ENCODE assay signal across 8 cellular contexts in the genomic region with DNA sequence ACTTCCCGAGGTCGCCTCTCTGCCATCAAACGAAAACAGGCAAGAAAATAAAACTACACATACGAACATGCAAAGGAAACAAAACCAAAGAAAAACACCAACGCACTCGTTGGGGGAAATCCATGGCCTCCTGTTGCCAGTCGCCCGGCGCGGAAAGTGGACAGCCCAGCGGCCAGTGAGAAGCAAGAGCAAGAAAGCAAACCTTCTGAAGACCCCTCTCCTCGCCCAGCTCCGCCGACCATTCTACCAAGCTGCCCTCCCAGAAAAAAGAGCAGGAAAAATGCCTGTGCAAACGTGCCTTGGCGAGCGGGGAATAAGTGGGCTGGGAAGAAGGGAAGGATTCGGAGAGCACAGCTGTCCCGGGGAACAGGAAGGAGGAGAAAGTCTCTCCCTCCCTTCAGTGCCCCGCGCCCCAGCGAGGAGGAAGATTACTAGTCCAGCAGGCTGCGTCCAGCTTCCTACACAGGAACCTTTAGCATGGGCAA. TPM values are rescaled to one million over a fixed set of nuclear protein-coding genes. Genes with fewer than 3 reads are reported as not detected.
DNase-seq lines count a peak whose midpoint lies in the region; ATAC-seq and TF ChIP-seq lines count a peak whose summit lies in the region.

No MANE protein-coding gene starts in this region.

- H3K4me3 ChIP-seq in BJ (ENCODE audit: low read depth, low read length) (peak overlapping the region; percentile 76), mucosa of descending colon (peak overlapping the region; percentile 87), upper lobe of left lung (peak overlapping the region; percentile 77 to 93 (median 83))
- H3K4me3 ChIP-seq in effector memory CD4-positive, alpha-beta T cell (ENCODE audit: insufficient read depth, low read depth, low read length, poor library complexity, severe bottlenecking), result peak overlapping the region; percentile 91

- no peak for TF ChIP-seq POLR2A in upper lobe of left lung (IDR thresholded peaks at IDR 0.05)

- CTCF ChIA-PET in BJ (lab: Yijun Ruan, JAX), result interaction anchor here (1.0 kb wide), 1 partner anchor 526 kb away, joined by 3 read pairs; no protein-coding TSS in a partner anchor
- CTCF ChIA-PET in HEK293T (lab: Yijun Ruan, JAX), result interaction anchor here (0.5 to 0.9 kb wide), 2 partner anchors 10 to 38 kb away, joined by 4 read pairs; no protein-coding TSS in a partner anchor

- DNase-seq in BJ (ENCODE audit: low read depth) (no peak), HEK293T (ENCODE audit: extremely low spot score) (peak; percentile 53), T1000 (lab: John Stamatoyannopoulos, UW) (peak; percentile 9), mucosa of descending colon (no peak), upper lobe of left lung (peak; percentile 29 to 69)
- peak in 2 of 3 donors; percentile 4 to 21 for DNase-seq in effector memory CD4-positive, alpha-beta T cell

- WGBS in upper lobe of left lung, 2 donors, result 1% methylated on average over 23 of the region's 23 CpGs

- peak overlapping the region; percentile 60 for H3K27ac ChIP-seq in effector memory CD4-positive, alpha-beta T cell (ENCODE audit: insufficient read depth, low read length, poor library complexity, severe bottlenecking)
- peak overlapping the region; percentile 86 to 94 (median 90) for H3K27ac ChIP-seq in upper lobe of left lung

- POLR2A ChIA-PET in BJ (lab: Charles Lee), result no interaction called here
- POLR2A ChIA-PET in HEK293T (lab: Yijun Ruan, JAX), result no interaction called here

- intact Hi-C loops in mucosa of descending colon (cut with DNase I, micrococcal nuclease), result no loop called here

- TF ChIP-seq CTCF in BJ (IDR thresholded peaks at IDR 0.05; ENCODE audit: insufficient read depth, low read depth, low read length), result 0 out of 2 replicates have a peak, but pooled peaks have one; percentile 13
- TF ChIP-seq CTCF in mucosa of descending colon (IDR thresholded peaks at IDR 0.05), result no peak
- no peak for TF ChIP-seq CTCF in upper lobe of left lung (IDR thresholded peaks at IDR 0.05)

- H3K36me3 ChIP-seq in BJ (ENCODE audit: control insufficient read depth, insufficient read depth, low read length) (no peaks in the 10 kb centered on the region), mucosa of descending colon (ENCODE audit: low read depth) (no peaks in the 10 kb centered on the region), upper lobe of left lung (no peaks in the 10 kb centered on the region)
- H3K36me3 ChIP-seq in effector memory CD4-positive, alpha-beta T cell (ENCODE audit: control insufficient read depth, insufficient read depth, low read length), result no peaks in the 10 kb centered on the region

- H3K4me1 ChIP-seq in effector memory CD4-positive, alpha-beta T cell (ENCODE audit: control insufficient read depth, insufficient read depth, low read length, poor library complexity, severe bottlenecking), result peaks cover 16% of the 10 kb centered on the region
- H3K4me1 ChIP-seq in mucosa of descending colon (ENCODE audit: low read depth) (peaks cover 10% of the 10 kb centered on the region), upper lobe of left lung (peaks cover 7 to 19% (median 15%) of the 10 kb centered on the region in 4 donors)

- no peaks in the 10 kb centered on the region for H3K27me3 ChIP-seq in BJ (ENCODE audit: control insufficient read depth, insufficient read depth, low read length)
- H3K27me3 ChIP-seq in effector memory CD4-positive, alpha-beta T cell (replicated peaks; ENCODE audit: control insufficient read depth, insufficient read depth, low read length, poor library complexity, severe bottlenecking), result no peaks in the 10 kb centered on the region
- peaks cover 0 to 7% (median 0%) of the 10 kb centered on the region in 4 donors for H3K27me3 ChIP-seq in upper lobe of left lung

- no peak for TF ChIP-seq EP300 in upper lobe of left lung (IDR thresholded peaks at IDR 0.05)

- peak; percentile 55 for ATAC-seq in mucosa of descending colon
- peak; percentile 76 to 78 for ATAC-seq in upper lobe of left lung (ENCODE audit: low FRiP score in 2 of 2)
- ATAC-seq in HG03457 (IDR thresholded peaks at IDR 0.05; ENCODE audit: unreplicated experiment), result no peak
- no peak for ATAC-seq in HG03432 (IDR thresholded peaks at IDR 0.05; ENCODE audit: unreplicated experiment)

- H3K9me3 ChIP-seq in effector memory CD4-positive, alpha-beta T cell (ENCODE audit: control insufficient read depth, low read length), result no peaks in the 10 kb centered on the region
- H3K9me3 ChIP-seq in mucosa of descending colon (no peaks in the 10 kb centered on the region), upper lobe of left lung (no peaks in the 10 kb centered on the region)

TF ChIP-seq in HEK293T, 16 proteins besides CTCF, POLR2A, EP300 and RAD21:
- TF ChIP-seq ZNF384 (IDR thresholded peaks at IDR 0.05), result no peak
- no peak for TF ChIP-seq BHLHE40 (IDR thresholded peaks at IDR 0.05; ENCODE audit: borderline replicate concordance)
TF ChIP-seq in HEK293T: peak in this region for 0.

RNA-seq across cellular contexts. Expression of a gene that starts 0.8 kb away (rescaled TPM):
- 24.7 and 47.6 TPM in 2 replicates for polyA plus RNA-seq in BJ (2011; rRNA removed)
- 28.8 and 33.1 TPM in 2 replicates for polyA minus RNA-seq in BJ (2011; rRNA and poly(A)+ RNA removed)
- total RNA-seq in mucosa of descending colon (10 to 100 TPM; 36.5 to 60.7 (median 43.8) TPM), upper lobe of left lung (10 to 100 TPM in 4 of 6 donors, 1 to 10 TPM in 2; 6.3 to 31.6 (median 22.1) TPM)

Comparison
In these comparisons a context has a peak if more than half of its experiments do, and no peak if none do; other contexts are left out.
1. DNase-seq: peak in HEK293T (single experiment), T1000 (single experiment), effector memory CD4-positive, alpha-beta T cell (2 of 3) and upper lobe of left lung (2 of 2); none in BJ (single experiment) and mucosa of descending colon (0 of 3).
2. ATAC-seq: peak in mucosa of descending colon (single experiment) and upper lobe of left lung (2 of 2); none in HG03457 (single experiment) and HG03432 (single experiment).
3. Peak in every context shown above with its lines, with median percentiles within 50 percentile points of each other: H3K4me3 ChIP-seq.